ENCODE assay signal across 8 cellular contexts in genomic region chr19:43784981-43785808, GRCh38. TPM values are rescaled to one million over a fixed set of nuclear protein-coding genes. Genes with fewer than 3 reads are reported as not detected.
DNase-seq lines count a peak whose midpoint lies in the region; ATAC-seq and TF ChIP-seq lines count a peak whose summit lies in the region.

No MANE protein-coding gene starts in this region.

- no peaks in the 10 kb centered on the region for H3K9me3 ChIP-seq in OCI-LY1 (ENCODE audit: low read length)
- H3K9me3 ChIP-seq in neural progenitor cell (ENCODE audit: low read depth), result no peaks in the 10 kb centered on the region

- H3F3A ChIP-seq in OCI-LY1 (ENCODE audit: insufficient read depth, low read length), result peaks cover 3% of the 10 kb centered on the region; the same call in 1 of the 2 replicates
- no peaks in the 10 kb centered on the region for H3F3A ChIP-seq in neural progenitor cell (ENCODE audit: low read depth)

- H2AFZ ChIP-seq in OCI-LY1 (ENCODE audit: low read length) (peak overlapping the region; percentile 88; the same call in 1 of the 2 replicates), neural progenitor cell (replicated peaks) (peak overlapping the region; percentile 46)

- TF ChIP-seq CTCF in OCI-LY1 (IDR thresholded peaks at IDR 0.05; ENCODE audit: low read length) (peak; percentile 93), fibroblast of the aortic adventitia (IDR thresholded peaks at IDR 0.05; ENCODE audit: insufficient read depth, low read length) (peak; percentile 100), neural progenitor cell (IDR thresholded peaks at IDR 0.05) (peak; percentile 93)

- H4K20me1 ChIP-seq in OCI-LY1 (ENCODE audit: insufficient read depth, low read length) (no peaks in the 10 kb centered on the region), neural progenitor cell (ENCODE audit: low read depth) (peaks cover 7% of the 10 kb centered on the region)

- H3K9me2 ChIP-seq in OCI-LY1 (ENCODE audit: low read depth, low read length), result no peaks in the 10 kb centered on the region

- H3K4me3 ChIP-seq in OCI-LY1 (ENCODE audit: low read depth, low read length, poor library complexity, severe bottlenecking) (no peak overlapping the region), fibroblast of the aortic adventitia (ENCODE audit: low read depth, low read length) (peak overlapping the region; percentile 9), neural progenitor cell (no peak overlapping the region)

- no peaks in the 10 kb centered on the region for H3K79me2 ChIP-seq in OCI-LY1 (ENCODE audit: insufficient read depth, low read length)
- H3K79me2 ChIP-seq in neural progenitor cell (ENCODE audit: low read depth), result no peaks in the 10 kb centered on the region

- no peaks in the 10 kb centered on the region for H3K36me3 ChIP-seq in OCI-LY1 (ENCODE audit: insufficient read depth, low read length)
- H3K36me3 ChIP-seq in neural progenitor cell, result no peaks in the 10 kb centered on the region

- H3K27me3 Mint-ChIP-seq in activated T-helper 17 cell treated with anti-CD3 and anti-CD28 coated beads, Interleukin-2, amount 50 U/mL, for 72 hours, result peaks cover 4% of the 10 kb centered on the region
- H3K27me3 Mint-ChIP-seq in neural progenitor cell (ENCODE audit: insufficient read depth, low read depth), result peaks cover 13% of the 10 kb centered on the region

- H3K4me1 Mint-ChIP-seq in activated T-helper 17 cell treated with anti-CD3 and anti-CD28 coated beads, Interleukin-2, amount 50 U/mL, for 72 hours, result peaks cover 31% of the 10 kb centered on the region
- H3K4me1 Mint-ChIP-seq in neural progenitor cell, result peaks cover 14% of the 10 kb centered on the region

- peaks cover 33% of the 10 kb centered on the region for H3K36me3 Mint-ChIP-seq in activated T-helper 17 cell treated with anti-CD3 and anti-CD28 coated beads, Interleukin-2, amount 50 U/mL, for 72 hours (ENCODE audit: low read depth)
- no peaks in the 10 kb centered on the region for H3K36me3 Mint-ChIP-seq in neural progenitor cell

- peak overlapping the region; percentile 86 for H3K27ac Mint-ChIP-seq in activated T-helper 17 cell treated with anti-CD3 and anti-CD28 coated beads, Interleukin-2, amount 50 U/mL, for 72 hours
- H3K27ac Mint-ChIP-seq in neural progenitor cell, result no peak overlapping the region

- H3K27ac ChIP-seq in OCI-LY1 (ENCODE audit: low read depth, low read length, poor library complexity, severe bottlenecking) (peak overlapping the region; percentile 98), neural progenitor cell (no peak overlapping the region)

- no peaks in the 10 kb centered on the region for H3K27me3 ChIP-seq in OCI-LY1 (ENCODE audit: insufficient read depth, low read length)
- no peaks in the 10 kb centered on the region for H3K27me3 ChIP-seq in neural progenitor cell

- H3K9me3 Mint-ChIP-seq in activated T-helper 17 cell treated with anti-CD3 and anti-CD28 coated beads, Interleukin-2, amount 50 U/mL, for 72 hours, result no peaks in the 10 kb centered on the region
- H3K9me3 Mint-ChIP-seq in neural progenitor cell, result no peaks in the 10 kb centered on the region

- H3K4me1 ChIP-seq in OCI-LY1 (ENCODE audit: insufficient read depth, low read length, severe bottlenecking) (peaks cover 47% of the 10 kb centered on the region), neural progenitor cell (no peaks in the 10 kb centered on the region)

- ATAC-seq in activated T-helper 17 cell treated with anti-CD3 and anti-CD28 coated beads, Interleukin-2, amount 50 U/mL, for 72 hours (replicated peaks), result no peak
- no peak for ATAC-seq in HG02571 (IDR thresholded peaks at IDR 0.05; ENCODE audit: unreplicated experiment)

- peak; percentile 53 for DNase-seq in NCI-H510A treated with DMSO at 0.1 percent for 48 hours (lab: John Stamatoyannopoulos, UW)
- DNase-seq in NCI-H510A (lab: John Stamatoyannopoulos, UW), result no peak
- peak in 63 of 76 experiments; percentile 18 to 88 (median 60) for DNase-seq in HUDEP-2 (lab: John Stamatoyannopoulos, UW; ENCODE audit: unreplicated experiment in 76 of 76)
- peak; percentile 78 for DNase-seq in fibroblast of the aortic adventitia (ENCODE audit: low read depth)
- DNase-seq in neural progenitor cell (ENCODE audit: low spot score), result peak; percentile 86

- H3K4me3 Mint-ChIP-seq in activated T-helper 17 cell treated with anti-CD3 and anti-CD28 coated beads, Interleukin-2, amount 50 U/mL, for 72 hours, result peak overlapping the region; percentile 86
- no peak overlapping the region for H3K4me3 Mint-ChIP-seq in neural progenitor cell

- H3K4me2 ChIP-seq in OCI-LY1 (ENCODE audit: low read length) (peak overlapping the region; percentile 73), neural progenitor cell (no peak overlapping the region)

- peak overlapping the region; percentile 60 for H3K9ac ChIP-seq in OCI-LY1 (ENCODE audit: low read length)
- H3K9ac ChIP-seq in neural progenitor cell, result no peak overlapping the region

RNA-seq across cellular contexts. Expression of gene KCNN4, which starts 4.4 kb away (rescaled TPM):
- 100 to 1,000 TPM; 116 to 385 TPM for total RNA-seq in activated T-helper 17 cell treated with anti-CD3 and anti-CD28 coated beads, Interleukin-2, amount 50 U/mL, for 72 hours
- total RNA-seq in fibroblast of the aortic adventitia (ENCODE audit: low replicate concordance), result 1.2 and 39.9 TPM in 2 replicates
- total RNA-seq in neural progenitor cell (ENCODE audit: low replicate concordance), result 0.40 TPM in 1 of 2 replicates, not detected in the other

RNA-seq across cellular contexts. Expression of gene LYPD5, which starts 17.1 kb away (rescaled TPM):
- total RNA-seq in activated T-helper 17 cell treated with anti-CD3 and anti-CD28 coated beads, Interleukin-2, amount 50 U/mL, for 72 hours, result 1 to 10 TPM in 1 of 2 donors, under 1 TPM in 1; 0.73 to 6.6 TPM
- total RNA-seq in fibroblast of the aortic adventitia (ENCODE audit: low replicate concordance), result 0.72 and 1.1 TPM in 2 replicates
- 0.12 TPM in 1 of 2 replicates, not detected in the other for total RNA-seq in neural progenitor cell (ENCODE audit: low replicate concordance)

RNA-seq across cellular contexts. Expression of gene SMG9, which starts 30.4 kb away (rescaled TPM):
- total RNA-seq in activated T-helper 17 cell treated with anti-CD3 and anti-CD28 coated beads, Interleukin-2, amount 50 U/mL, for 72 hours, result 100 to 1,000 TPM in 1 of 2 donors, 10 to 100 TPM in 1; 70.4 to 109 TPM
- total RNA-seq in fibroblast of the aortic adventitia (ENCODE audit: low replicate concordance) (18.6 and 25.0 TPM in 2 replicates), neural progenitor cell (ENCODE audit: low replicate concordance) (33.1 and 33.4 TPM in 2 replicates)

RNA-seq across cellular contexts. Expression of gene ZNF283, which starts 41.9 kb away (rescaled TPM):
- total RNA-seq in activated T-helper 17 cell treated with anti-CD3 and anti-CD28 coated beads, Interleukin-2, amount 50 U/mL, for 72 hours, result 10 to 100 TPM in 1 of 2 donors, 1 to 10 TPM in 1; 7.7 to 12.3 TPM
- total RNA-seq in fibroblast of the aortic adventitia (ENCODE audit: low replicate concordance), result 12.5 and 29.9 TPM in 2 replicates
- total RNA-seq in neural progenitor cell (ENCODE audit: low replicate concordance), result 13.4 and 19.8 TPM in 2 replicates
